Comparison of ENCODE assay signal across 1 cellular context in genomic region chr16:67719778-67720144, GRCh38.
A peak's percentile ranks its signal among the peaks of the same experiment; 100 is the strongest.
TF ChIP-seq lines count a peak whose summit lies in the region.

No MANE protein-coding gene starts in this region.

TF ChIP-seq in HEK293, 187 proteins besides CTCF, POLR2A, EP300 and RAD21 (continued from another document):
- TF ChIP-seq ZNF114 (tag by site-specific recombination; IDR thresholded peaks at IDR 0.05) (no peak), MZF1 (tag by site-specific recombination; IDR thresholded peaks at IDR 0.05; ENCODE audit: borderline replicate concordance) (peak; percentile 91), EGR2 (tag by site-specific recombination; IDR thresholded peaks at IDR 0.05; ENCODE audit: low read depth) (no peak), ZNF214 (tag by site-specific recombination; IDR thresholded peaks at IDR 0.05; ENCODE audit: borderline replicate concordance) (no peak), ZNF654 (tag by site-specific recombination; IDR thresholded peaks at IDR 0.05; ENCODE audit: low read depth) (no peak)
